1 cellular context compared by ENCODE assay signal in the genomic region with DNA sequence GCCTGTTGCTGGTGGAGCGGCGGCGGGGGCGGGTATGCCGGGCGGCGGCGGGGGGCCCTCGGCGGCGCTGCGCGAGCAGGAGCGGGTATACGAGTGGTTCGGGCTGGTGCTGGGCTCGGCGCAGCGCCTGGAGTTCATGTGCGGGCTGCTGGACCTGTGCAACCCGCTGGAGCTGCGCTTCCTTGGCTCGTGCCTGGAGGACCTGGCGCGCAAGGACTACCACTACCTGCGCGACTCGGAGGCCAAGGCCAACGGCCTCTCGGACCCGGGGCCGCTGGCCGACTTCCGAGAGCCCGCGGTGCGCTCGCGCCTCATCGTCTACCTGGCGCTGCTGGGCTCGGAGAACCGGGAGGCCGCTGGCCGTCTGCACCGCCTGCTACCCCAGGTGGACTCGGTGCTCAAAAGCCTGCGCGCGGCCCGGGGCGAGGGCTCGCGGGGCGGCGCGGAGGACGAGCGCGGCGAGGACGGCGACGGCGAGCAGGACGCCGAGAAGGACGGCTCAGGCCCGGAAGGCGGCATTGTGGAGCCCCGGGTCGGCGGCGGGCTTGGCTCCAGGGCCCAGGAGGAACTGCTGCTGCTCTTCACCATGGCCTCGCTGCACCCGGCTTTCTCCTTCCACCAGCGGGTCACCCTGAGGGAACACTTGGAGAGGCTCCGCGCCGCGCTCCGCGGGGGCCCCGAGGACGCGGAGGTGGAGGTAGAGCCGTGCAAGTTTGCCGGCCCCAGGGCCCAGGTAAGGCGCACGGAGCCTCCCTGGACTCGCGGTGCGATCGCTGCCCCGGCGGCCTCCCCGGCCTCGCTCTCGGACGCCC.
A peak's percentile ranks its signal among the peaks of the same experiment; 100 is the strongest.
TF ChIP-seq lines count a peak whose summit lies in the region.

No MANE protein-coding gene starts in this region.

TF ChIP-seq in GM12878, 131 proteins besides CTCF, POLR2A, EP300 and RAD21 (continued from another document):
- TF ChIP-seq, protein P1, sequence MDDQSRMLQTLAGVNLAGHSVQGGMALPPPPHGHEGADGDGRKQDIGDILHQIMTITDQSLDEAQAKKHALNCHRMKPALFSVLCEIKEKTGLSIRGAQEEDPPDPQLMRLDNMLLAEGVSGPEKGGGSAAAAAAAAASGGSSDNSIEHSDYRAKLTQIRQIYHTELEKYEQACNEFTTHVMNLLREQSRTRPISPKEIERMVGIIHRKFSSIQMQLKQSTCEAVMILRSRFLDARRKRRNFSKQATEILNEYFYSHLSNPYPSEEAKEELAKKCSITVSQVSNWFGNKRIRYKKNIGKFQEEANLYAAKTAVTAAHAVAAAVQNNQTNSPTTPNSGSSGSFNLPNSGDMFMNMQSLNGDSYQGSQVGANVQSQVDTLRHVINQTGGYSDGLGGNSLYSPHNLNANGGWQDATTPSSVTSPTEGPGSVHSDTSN (IDR thresholded peaks at IDR 0.05; ENCODE audit: insufficient replicate concordance, low read depth, low read length) = no peak
- TF ChIP-seq, protein P2, sequence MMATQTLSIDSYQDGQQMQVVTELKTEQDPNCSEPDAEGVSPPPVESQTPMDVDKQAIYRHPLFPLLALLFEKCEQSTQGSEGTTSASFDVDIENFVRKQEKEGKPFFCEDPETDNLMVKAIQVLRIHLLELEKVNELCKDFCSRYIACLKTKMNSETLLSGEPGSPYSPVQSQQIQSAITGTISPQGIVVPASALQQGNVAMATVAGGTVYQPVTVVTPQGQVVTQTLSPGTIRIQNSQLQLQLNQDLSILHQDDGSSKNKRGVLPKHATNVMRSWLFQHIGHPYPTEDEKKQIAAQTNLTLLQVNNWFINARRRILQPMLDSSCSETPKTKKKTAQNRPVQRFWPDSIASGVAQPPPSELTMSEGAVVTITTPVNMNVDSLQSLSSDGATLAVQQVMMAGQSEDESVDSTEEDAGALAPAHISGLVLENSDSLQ (IDR thresholded peaks at IDR 0.05) = no peak
- TF ChIP-seq HDAC6 (IDR thresholded peaks at IDR 0.05; ENCODE audit: unreplicated experiment) (peak; percentile 68), LARP7 (IDR thresholded peaks at IDR 0.05) (peak; percentile 86), EZH2 (IDR thresholded peaks at IDR 0.05; ENCODE audit: borderline replicate concordance, control insufficient read depth, low read depth, low read length) (no peak), CREB1 (IDR thresholded peaks at IDR 0.05; ENCODE audit: low read depth) (no peak), JUND (IDR thresholded peaks at IDR 0.05; ENCODE audit: low read depth, low read length) (no peak), SRF (IDR thresholded peaks at IDR 0.05; ENCODE audit: low read depth in 2 of 2, low read length in 2 of 2) (no peak), FOS (IDR thresholded peaks at IDR 0.05; ENCODE audit: borderline replicate concordance, extremely low read depth, insufficient read length) (no peak), GATAD2B (conservative IDR thresholded peaks at IDR 0.05; ENCODE audit: low read depth) (0 out of 2 replicates have a peak, but pooled peaks have one; percentile 47), MYB (IDR thresholded peaks at IDR 0.05; ENCODE audit: borderline replicate concordance, low read depth, low read length) (no peak), EGR1 (IDR thresholded peaks at IDR 0.05; ENCODE audit: borderline replicate concordance in 1 of 2, low read depth in 2 of 2, low read length in 2 of 2) (no peak), ZNF217 (IDR thresholded peaks at IDR 0.05) (peak; percentile 47; the same call in 1 of the 2 replicates), SREBF2 (IDR thresholded peaks at IDR 0.05; ENCODE audit: low read length) (no peak), BACH1 (IDR thresholded peaks at IDR 0.05; ENCODE audit: borderline replicate concordance) (no peak), DPF2 (IDR thresholded peaks at IDR 0.05) (peak; percentile 56; the same call in 1 of the 2 replicates), SMARCA5 (IDR thresholded peaks at IDR 0.05) (no peak), NFYA (IDR thresholded peaks at IDR 0.05; ENCODE audit: borderline replicate concordance, low read depth, low read length) (no peak), TCF12 (IDR thresholded peaks at IDR 0.05; ENCODE audit: low read depth, low read length) (no peak), SP1 (IDR thresholded peaks at IDR 0.05; ENCODE audit: low read depth, low read length) (no peak), IKZF2 (IDR thresholded peaks at IDR 0.05) (no peak), HDAC2 (IDR thresholded peaks at IDR 0.05) (no peak), IKZF1 (conservative IDR thresholded peaks at IDR 0.05) (0 out of 2 replicates have a peak, but pooled peaks have one; percentile 35), CEBPB (IDR thresholded peaks at IDR 0.05; ENCODE audit: borderline replicate concordance in 1 of 2, low read depth in 2 of 2, low read length in 2 of 2) (no peak), MYC (IDR thresholded peaks at IDR 0.05; ENCODE audit: insufficient read depth, insufficient read length, insufficient replicate concordance, low read length, severe bottlenecking) (peak; percentile 30), FOXM1 (IDR thresholded peaks at IDR 0.05; ENCODE audit: low read depth, low read length) (no peak), BHLHE40 (IDR thresholded peaks at IDR 0.05; ENCODE audit: borderline replicate concordance in 1 of 2, low read depth in 2 of 2, low read length in 1 of 2) (peak in 1 of 2 experiments; percentile 58; a peak in 1 of 4 replicates), RELA (IDR thresholded peaks at IDR 0.05; ENCODE audit: borderline replicate concordance, partially characterized antibody) (no peak), KAT2A (conservative IDR thresholded peaks at IDR 0.05; ENCODE audit: control insufficient read depth, low read depth, low read length) (no peak), BCL11A (IDR thresholded peaks at IDR 0.05; ENCODE audit: low read depth, low read length) (no peak), RCOR1 (conservative IDR thresholded peaks at IDR 0.05; ENCODE audit: low read depth, low read length) (no peak), CHD1 (IDR thresholded peaks at IDR 0.05; ENCODE audit: low read depth, low read length) (no peak), TCF3 (IDR thresholded peaks at IDR 0.05; ENCODE audit: borderline replicate concordance, insufficient read depth, low read depth, low read length) (no peak), PAX5 (IDR thresholded peaks at IDR 0.05; ENCODE audit: borderline replicate concordance, low read depth, low read length) (0 out of 2 replicates have a peak, but pooled peaks have one; percentile 20)
- TF ChIP-seq, protein P3, sequence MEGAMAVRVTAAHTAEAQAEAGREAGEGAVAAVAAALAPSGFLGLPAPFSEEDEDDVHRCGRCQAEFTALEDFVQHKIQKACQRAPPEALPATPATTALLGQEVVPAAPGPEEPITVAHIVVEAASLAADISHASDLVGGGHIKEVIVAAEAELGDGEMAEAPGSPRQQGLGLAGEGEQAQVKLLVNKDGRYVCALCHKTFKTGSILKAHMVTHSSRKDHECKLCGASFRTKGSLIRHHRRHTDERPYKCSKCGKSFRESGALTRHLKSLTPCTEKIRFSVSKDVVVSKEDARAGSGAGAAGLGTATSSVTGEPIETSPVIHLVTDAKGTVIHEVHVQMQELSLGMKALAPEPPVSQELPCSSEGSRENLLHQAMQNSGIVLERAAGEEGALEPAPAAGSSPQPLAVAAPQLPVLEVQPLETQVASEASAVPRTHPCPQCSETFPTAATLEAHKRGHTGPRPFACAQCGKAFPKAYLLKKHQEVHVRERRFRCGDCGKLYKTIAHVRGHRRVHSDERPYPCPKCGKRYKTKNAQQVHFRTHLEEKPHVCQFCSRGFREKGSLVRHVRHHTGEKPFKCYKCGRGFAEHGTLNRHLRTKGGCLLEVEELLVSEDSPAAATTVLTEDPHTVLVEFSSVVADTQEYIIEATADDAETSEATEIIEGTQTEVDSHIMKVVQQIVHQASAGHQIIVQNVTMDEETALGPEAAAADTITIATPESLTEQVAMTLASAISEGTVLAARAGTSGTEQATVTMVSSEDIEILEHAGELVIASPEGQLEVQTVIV (IDR thresholded peaks at IDR 0.05; ENCODE audit: borderline replicate concordance, partially characterized antibody) = no peak
- TF ChIP-seq, protein P4, sequence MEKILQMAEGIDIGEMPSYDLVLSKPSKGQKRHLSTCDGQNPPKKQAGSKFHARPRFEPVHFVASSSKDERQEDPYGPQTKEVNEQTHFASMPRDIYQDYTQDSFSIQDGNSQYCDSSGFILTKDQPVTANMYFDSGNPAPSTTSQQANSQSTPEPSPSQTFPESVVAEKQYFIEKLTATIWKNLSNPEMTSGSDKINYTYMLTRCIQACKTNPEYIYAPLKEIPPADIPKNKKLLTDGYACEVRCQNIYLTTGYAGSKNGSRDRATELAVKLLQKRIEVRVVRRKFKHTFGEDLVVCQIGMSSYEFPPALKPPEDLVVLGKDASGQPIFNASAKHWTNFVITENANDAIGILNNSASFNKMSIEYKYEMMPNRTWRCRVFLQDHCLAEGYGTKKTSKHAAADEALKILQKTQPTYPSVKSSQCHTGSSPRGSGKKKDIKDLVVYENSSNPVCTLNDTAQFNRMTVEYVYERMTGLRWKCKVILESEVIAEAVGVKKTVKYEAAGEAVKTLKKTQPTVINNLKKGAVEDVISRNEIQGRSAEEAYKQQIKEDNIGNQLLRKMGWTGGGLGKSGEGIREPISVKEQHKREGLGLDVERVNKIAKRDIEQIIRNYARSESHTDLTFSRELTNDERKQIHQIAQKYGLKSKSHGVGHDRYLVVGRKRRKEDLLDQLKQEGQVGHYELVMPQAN (conservative IDR thresholded peaks at IDR 0.05) = peak; percentile 48
- TF ChIP-seq, protein P5, sequence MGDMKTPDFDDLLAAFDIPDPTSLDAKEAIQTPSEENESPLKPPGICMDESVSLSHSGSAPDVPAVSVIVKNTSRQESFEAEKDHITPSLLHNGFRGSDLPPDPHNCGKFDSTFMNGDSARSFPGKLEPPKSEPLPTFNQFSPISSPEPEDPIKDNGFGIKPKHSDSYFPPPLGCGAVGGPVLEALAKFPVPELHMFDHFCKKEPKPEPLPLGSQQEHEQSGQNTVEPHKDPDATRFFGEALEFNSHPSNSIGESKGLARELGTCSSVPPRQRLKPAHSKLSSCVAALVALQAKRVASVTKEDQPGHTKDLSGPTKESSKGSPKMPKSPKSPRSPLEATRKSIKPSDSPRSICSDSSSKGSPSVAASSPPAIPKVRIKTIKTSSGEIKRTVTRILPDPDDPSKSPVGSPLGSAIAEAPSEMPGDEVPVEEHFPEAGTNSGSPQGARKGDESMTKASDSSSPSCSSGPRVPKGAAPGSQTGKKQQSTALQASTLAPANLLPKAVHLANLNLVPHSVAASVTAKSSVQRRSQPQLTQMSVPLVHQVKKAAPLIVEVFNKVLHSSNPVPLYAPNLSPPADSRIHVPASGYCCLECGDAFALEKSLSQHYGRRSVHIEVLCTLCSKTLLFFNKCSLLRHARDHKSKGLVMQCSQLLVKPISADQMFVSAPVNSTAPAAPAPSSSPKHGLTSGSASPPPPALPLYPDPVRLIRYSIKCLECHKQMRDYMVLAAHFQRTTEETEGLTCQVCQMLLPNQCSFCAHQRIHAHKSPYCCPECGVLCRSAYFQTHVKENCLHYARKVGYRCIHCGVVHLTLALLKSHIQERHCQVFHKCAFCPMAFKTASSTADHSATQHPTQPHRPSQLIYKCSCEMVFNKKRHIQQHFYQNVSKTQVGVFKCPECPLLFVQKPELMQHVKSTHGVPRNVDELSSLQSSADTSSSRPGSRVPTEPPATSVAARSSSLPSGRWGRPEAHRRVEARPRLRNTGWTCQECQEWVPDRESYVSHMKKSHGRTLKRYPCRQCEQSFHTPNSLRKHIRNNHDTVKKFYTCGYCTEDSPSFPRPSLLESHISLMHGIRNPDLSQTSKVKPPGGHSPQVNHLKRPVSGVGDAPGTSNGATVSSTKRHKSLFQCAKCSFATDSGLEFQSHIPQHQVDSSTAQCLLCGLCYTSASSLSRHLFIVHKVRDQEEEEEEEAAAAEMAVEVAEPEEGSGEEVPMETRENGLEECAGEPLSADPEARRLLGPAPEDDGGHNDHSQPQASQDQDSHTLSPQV (IDR thresholded peaks at IDR 0.05) = no peak
- TF ChIP-seq, protein P6, sequence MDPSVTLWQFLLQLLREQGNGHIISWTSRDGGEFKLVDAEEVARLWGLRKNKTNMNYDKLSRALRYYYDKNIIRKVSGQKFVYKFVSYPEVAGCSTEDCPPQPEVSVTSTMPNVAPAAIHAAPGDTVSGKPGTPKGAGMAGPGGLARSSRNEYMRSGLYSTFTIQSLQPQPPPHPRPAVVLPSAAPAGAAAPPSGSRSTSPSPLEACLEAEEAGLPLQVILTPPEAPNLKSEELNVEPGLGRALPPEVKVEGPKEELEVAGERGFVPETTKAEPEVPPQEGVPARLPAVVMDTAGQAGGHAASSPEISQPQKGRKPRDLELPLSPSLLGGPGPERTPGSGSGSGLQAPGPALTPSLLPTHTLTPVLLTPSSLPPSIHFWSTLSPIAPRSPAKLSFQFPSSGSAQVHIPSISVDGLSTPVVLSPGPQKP (IDR thresholded peaks at IDR 0.05; ENCODE audit: low read depth, low read length) = no peak
- TF ChIP-seq, protein P7, sequence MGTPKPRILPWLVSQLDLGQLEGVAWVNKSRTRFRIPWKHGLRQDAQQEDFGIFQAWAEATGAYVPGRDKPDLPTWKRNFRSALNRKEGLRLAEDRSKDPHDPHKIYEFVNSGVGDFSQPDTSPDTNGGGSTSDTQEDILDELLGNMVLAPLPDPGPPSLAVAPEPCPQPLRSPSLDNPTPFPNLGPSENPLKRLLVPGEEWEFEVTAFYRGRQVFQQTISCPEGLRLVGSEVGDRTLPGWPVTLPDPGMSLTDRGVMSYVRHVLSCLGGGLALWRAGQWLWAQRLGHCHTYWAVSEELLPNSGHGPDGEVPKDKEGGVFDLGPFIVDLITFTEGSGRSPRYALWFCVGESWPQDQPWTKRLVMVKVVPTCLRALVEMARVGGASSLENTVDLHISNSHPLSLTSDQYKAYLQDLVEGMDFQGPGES (IDR thresholded peaks at IDR 0.05) = no peak
- TF ChIP-seq, protein P8, sequence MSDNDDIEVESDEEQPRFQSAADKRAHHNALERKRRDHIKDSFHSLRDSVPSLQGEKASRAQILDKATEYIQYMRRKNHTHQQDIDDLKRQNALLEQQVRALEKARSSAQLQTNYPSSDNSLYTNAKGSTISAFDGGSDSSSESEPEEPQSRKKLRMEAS (IDR thresholded peaks at IDR 0.05; ENCODE audit: low read depth, low read length) = no peak
